27 cellular contexts compared by ENCODE assay signal in the genomic region with DNA sequence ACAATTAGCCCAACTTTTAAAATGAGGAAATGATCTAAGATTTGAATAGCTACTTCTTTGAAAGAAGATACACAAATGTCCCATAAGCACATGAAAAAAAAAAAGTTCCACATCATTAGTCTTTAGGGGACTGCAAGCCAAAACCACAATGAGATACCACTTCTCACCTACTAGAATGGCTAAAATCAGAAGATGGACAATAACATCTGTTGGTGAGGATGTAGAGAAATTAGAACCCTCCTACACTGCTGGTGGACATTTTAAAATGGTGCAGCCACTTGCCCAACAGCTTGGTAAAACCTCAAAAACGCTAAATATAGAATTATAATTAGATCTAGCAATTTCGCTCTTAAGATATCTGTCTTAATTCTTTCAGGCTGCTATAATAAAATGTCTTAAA.
"Had no signal": no experiment of that assay in that cellular context is flagged by ENCODE, and none has a peak within 500 bp of the region (broad histone marks: within the 10 kb centered on the region; RNA-seq: fewer than 3 reads in every experiment).

No MANE protein-coding gene starts in this region.

- H3K27ac ChIP-seq: left lung, lower lobe of right lung, neural progenitor cell, neutrophil, right atrium auricular region, spleen, tibial nerve, uterus had no signal

- H3K36me3 ChIP-seq: left lung, lower lobe of right lung, neural progenitor cell, neutrophil, right atrium auricular region, spleen, tibial nerve, uterus had no signal

- H3K4me3 Mint-ChIP-seq: naive B cell; natural killer cell; nephron progenitor cell; neural progenitor cell; stimulated activated memory B cell treated with anti-CD40 and anti-IgM and Interleukin-4, amounts not matched to agents 10 μg/mL and 1 μg/mL and 100 μg/mL, for 72 hours; stimulated activated naive CD8-positive, alpha-beta T cell treated with anti-CD3 and anti-CD28 coated beads, Interleukin-15, amount 100 ng/mL, for 72 hours; type B pancreatic cell had no signal

- H3K4me1 Mint-ChIP-seq: naive B cell; natural killer cell; nephron progenitor cell; neural progenitor cell; stimulated activated memory B cell treated with anti-CD40 and anti-IgM and Interleukin-4, amounts not matched to agents 10 μg/mL and 1 μg/mL and 100 μg/mL, for 72 hours; stimulated activated naive CD8-positive, alpha-beta T cell treated with anti-CD3 and anti-CD28 coated beads, Interleukin-15, amount 100 ng/mL, for 72 hours had no signal

- H3K9me3 Mint-ChIP-seq: type B pancreatic cell had no signal

- ATAC-seq: left cardiac atrium; left lung; lower lobe of right lung; natural killer cell; sciatic nerve; stimulated activated memory B cell treated with anti-CD40 and anti-IgM and Interleukin-4, amounts not matched to agents 10 μg/mL and 1 μg/mL and 100 μg/mL, for 72 hours; stimulated activated naive CD8-positive, alpha-beta T cell treated with anti-CD3 and anti-CD28 coated beads, Interleukin-15, amount 100 ng/mL, for 72 hours had no signal

- H3K27me3 ChIP-seq: left lung, neural progenitor cell, neutrophil, right atrium auricular region, tibial nerve, uterus had no signal

- H3K27ac Mint-ChIP-seq: natural killer cell; nephron progenitor cell; neural progenitor cell; progenitor cell of endocrine pancreas; stimulated activated memory B cell treated with anti-CD40 and anti-IgM and Interleukin-4, amounts not matched to agents 10 μg/mL and 1 μg/mL and 100 μg/mL, for 72 hours; stimulated activated naive CD8-positive, alpha-beta T cell treated with anti-CD3 and anti-CD28 coated beads, Interleukin-15, amount 100 ng/mL, for 72 hours; type B pancreatic cell had no signal

- H3K4me3 ChIP-seq: left lung, lower lobe of right lung, neural progenitor cell, right atrium auricular region, spleen, tibial nerve, uterus had no signal

- FAIRE-seq: keratinocyte, small intestine had no signal

- DNase-seq: hippocampal formation; kidney glomerular epithelial cell; left cardiac atrium; left lung; lower lobe of right lung; mammary epithelial cell; mesenchymal stem cell; naive B cell; natural killer cell; nephron progenitor cell; occipital lobe; small intestine; spleen; stimulated activated CD4-positive, alpha-beta T cell treated with anti-CD3 and anti-CD28 coated beads, Interleukin-4, amount 100 ng/mL, for 24 hours; stimulated activated naive CD4-positive, alpha-beta T cell treated with Interleukin-2 at 50 U/mL for 16 hours; stimulated activated naive CD8-positive, alpha-beta T cell treated with anti-CD3 and anti-CD28 coated beads, Interleukin-15, amount 100 ng/mL, for 72 hours; substantia nigra; uterus had no signal

- H3K9ac ChIP-seq: neural progenitor cell had no signal

- H3K27me3 Mint-ChIP-seq: progenitor cell of endocrine pancreas; stimulated activated naive CD8-positive, alpha-beta T cell treated with anti-CD3 and anti-CD28 coated beads, Interleukin-15, amount 100 ng/mL, for 72 hours; type B pancreatic cell had no signal

- H2AFZ ChIP-seq: neural progenitor cell had no signal

- H3K4me2 ChIP-seq: neural progenitor cell had no signal

- H3K9me3 ChIP-seq: lower lobe of right lung, neutrophil, uterus had no signal

- H3K4me1 ChIP-seq: left lung, lower lobe of right lung, neural progenitor cell, right atrium auricular region, spleen, tibial nerve, uterus had no signal

- H3K36me3 Mint-ChIP-seq: natural killer cell; stimulated activated memory B cell treated with anti-CD40 and anti-IgM and Interleukin-4, amounts not matched to agents 10 μg/mL and 1 μg/mL and 100 μg/mL, for 72 hours had no signal
